In genomic region chr9:6414291-6414690, GRCh38 we compare ENCODE assay signal across 8 cellular contexts. TPM values are rescaled to one million over a fixed set of nuclear protein-coding genes. Genes with fewer than 3 reads are reported as not detected.
DNase-seq lines count a peak whose midpoint lies in the region; ATAC-seq and TF ChIP-seq lines count a peak whose summit lies in the region.

No MANE protein-coding gene starts in this region.

- H3K27ac Mint-ChIP-seq in CD8-positive, alpha-beta memory T cell, result peak overlapping the region; percentile 59 to 97 (median 78)
- peak overlapping the region; percentile 83 to 91 for H3K27ac Mint-ChIP-seq in stimulated activated naive CD8-positive, alpha-beta T cell treated with anti-CD3 and anti-CD28 coated beads, Interleukin-15, amount 100 ng/mL, for 72 hours

- ATAC-seq in IMR-90 (ENCODE audit: low read depth) (peak; percentile 39), HG03520 (IDR thresholded peaks at IDR 0.05; ENCODE audit: unreplicated experiment) (no peak), GM18873 (IDR thresholded peaks at IDR 0.05; ENCODE audit: low FRiP score, unreplicated experiment) (no peak)
- no peak for ATAC-seq in stimulated activated naive CD8-positive, alpha-beta T cell treated with anti-CD3 and anti-CD28 coated beads, Interleukin-15, amount 100 ng/mL, for 72 hours

- H3K27me3 Mint-ChIP-seq in CD8-positive, alpha-beta memory T cell, result no peaks in the 10 kb centered on the region
- H3K27me3 Mint-ChIP-seq in stimulated activated naive CD8-positive, alpha-beta T cell treated with anti-CD3 and anti-CD28 coated beads, Interleukin-15, amount 100 ng/mL, for 72 hours, result peaks cover 10% of the 10 kb centered on the region

- H3K27me3 ChIP-seq in CD8-positive, alpha-beta memory T cell (ENCODE audit: insufficient read depth, low read length, poor library complexity, severe bottlenecking), result no peaks in the 10 kb centered on the region
- H3K27me3 ChIP-seq in IMR-90 (ENCODE audit: control insufficient read depth, insufficient read depth, low read length) (no peaks in the 10 kb centered on the region), adrenal gland (no peaks in the 10 kb centered on the region)

- H3K36me3 Mint-ChIP-seq in CD8-positive, alpha-beta memory T cell, result peaks cover 0 to 26% (median 2%) of the 10 kb centered on the region in 3 donors

- H3K4me3 Mint-ChIP-seq in CD8-positive, alpha-beta memory T cell, result peak overlapping the region; percentile 80 to 92 (median 90)
- peak overlapping the region; percentile 73 to 82 for H3K4me3 Mint-ChIP-seq in stimulated activated naive CD8-positive, alpha-beta T cell treated with anti-CD3 and anti-CD28 coated beads, Interleukin-15, amount 100 ng/mL, for 72 hours

- POLR2A ChIA-PET in CD8-positive, alpha-beta memory T cell (lab: Charles Lee), result interaction anchor here (0.6 to 5.3 kb wide), 7 partner anchors 14 to 406 kb away, joined by 3 to 45 read pairs (median 10); partner anchors contain the start of gene KDM4C
- POLR2A ChIA-PET in IMR-90 (lab: Charles Lee; ENCODE audit: unreplicated experiment), result interaction anchor here (0.6 kb wide), 2 partner anchors 8 to 66 kb away, joined by 3 to 6 read pairs; no protein-coding TSS in a partner anchor

- H4K5ac ChIP-seq in IMR-90 (ENCODE audit: low read depth, low read length), result no peak overlapping the region

- peaks cover 0 to 7% of the 10 kb centered on the region in 2 experiments; a peak in 1 of 4 replicates for H3K79me1 ChIP-seq in IMR-90 (ENCODE audit: low read depth in 1 of 2, low read length in 2 of 2)

- H3K9me1 ChIP-seq in IMR-90 (ENCODE audit: insufficient read depth, low read length), result no peaks in the 10 kb centered on the region

- intact Hi-C loops in IMR-90 (cut with micrococcal nuclease) (loop anchor here (1.0 kb wide), 2 partner anchors 60 to 153 kb away; no protein-coding TSS in a partner anchor), adrenal gland (cut with DNase I) (loop anchor here in 1 of 2 donors (10.0 kb wide), 1 partner anchor 81 kb away; no protein-coding TSS in a partner anchor)

- TF ChIP-seq POLR2A in IMR-90 (IDR thresholded peaks at IDR 0.05; ENCODE audit: low read depth, low read length) (no peak), adrenal gland (IDR thresholded peaks at IDR 0.05) (peak in 1 of 2 donors; percentile 9)

- H3K9me3 ChIP-seq in CD8-positive, alpha-beta memory T cell (ENCODE audit: low read length), result no peaks in the 10 kb centered on the region
- H3K9me3 ChIP-seq in IMR-90 (ENCODE audit: control insufficient read depth, insufficient read depth, low read length), result no peaks in the 10 kb centered on the region
- H3K9me3 ChIP-seq in adrenal gland (replicated peaks in 1 of 3), result no peaks in the 10 kb centered on the region

- no peak for TF ChIP-seq RAD21 in IMR-90 (IDR thresholded peaks at IDR 0.05; ENCODE audit: low read length)

- peak overlapping the region; percentile 63 for H3K4ac ChIP-seq in IMR-90 (ENCODE audit: low read depth, low read length)

- H3K4me2 ChIP-seq in IMR-90 (ENCODE audit: low read depth, low read length), result peak overlapping the region; percentile 95

- H4K20me1 ChIP-seq in IMR-90 (ENCODE audit: insufficient read depth, low read length), result peaks cover 42% of the 10 kb centered on the region

- in situ Hi-C loops in IMR-90 (cut with MboI; ENCODE audit: low sequenced_read_pairs), result no loop called here

- H4K91ac ChIP-seq in IMR-90 (ENCODE audit: insufficient read depth, low read depth, low read length), result 0 out of 2 replicates have a peak overlapping the region, but pooled peaks have one; percentile 46

- CTCF ChIA-PET in CD8-positive, alpha-beta memory T cell (lab: Charles Lee), result interaction anchor here (1.0 to 2.6 kb wide), 4 partner anchors 12 to 155 kb away, joined by 3 to 8 read pairs (median 4); no protein-coding TSS in a partner anchor
- CTCF ChIA-PET in IMR-90 (lab: Yijun Ruan, JAX), result no interaction called here

- H2BK15ac ChIP-seq in IMR-90 (ENCODE audit: low read depth, low read length), result no peak overlapping the region

- peak overlapping the region; percentile 79 for H2BK5ac ChIP-seq in IMR-90 (ENCODE audit: low read depth, low read length, poor library complexity, severe bottlenecking)

- no CpG with 5 or more reads among the region's 10 CpGs for WGBS in IMR-90 (ENCODE audit: extremely low coverage in 2 of 2, insufficient read length in 1 of 2), 2 experiments
- WGBS in adrenal gland, 4 donors, result 0 to 1% (median 1%) methylated on average over 10 of the region's 10 CpGs

- peaks cover 40% of the 10 kb centered on the region for H3K4me1 ChIP-seq in CD8-positive, alpha-beta memory T cell (ENCODE audit: insufficient read depth, low read length)
- H3K4me1 ChIP-seq in IMR-90 (ENCODE audit: control insufficient read depth, insufficient read depth, low read length) (peaks cover 8% of the 10 kb centered on the region), adrenal gland (replicated peaks in 1 of 2) (peaks cover 9 to 41% of the 10 kb centered on the region in 2 donors)

- H3K9ac ChIP-seq in IMR-90 (ENCODE audit: low read depth, low read length), result peak overlapping the region; percentile 89

- H3K36me3 ChIP-seq in CD8-positive, alpha-beta memory T cell (ENCODE audit: insufficient read depth, low read length), result no peaks in the 10 kb centered on the region
- peaks cover 2% of the 10 kb centered on the region; the same call in 1 of the 2 replicates for H3K36me3 ChIP-seq in IMR-90 (ENCODE audit: control insufficient read depth, insufficient read depth, low read length)
- H3K36me3 ChIP-seq in adrenal gland (replicated peaks in 1 of 2), result no peaks in the 10 kb centered on the region

- H2BK120ac ChIP-seq in IMR-90 (ENCODE audit: low read depth, low read length), result no peak overlapping the region

- no peaks in the 10 kb centered on the region for H3K9me3 Mint-ChIP-seq in CD8-positive, alpha-beta memory T cell
- no peaks in the 10 kb centered on the region for H3K9me3 Mint-ChIP-seq in stimulated activated naive CD8-positive, alpha-beta T cell treated with anti-CD3 and anti-CD28 coated beads, Interleukin-15, amount 100 ng/mL, for 72 hours

- H3K18ac ChIP-seq in IMR-90 (ENCODE audit: low read depth, low read length), result peak overlapping the region; percentile 33

- no peak overlapping the region for H2BK20ac ChIP-seq in IMR-90 (ENCODE audit: low read depth, low read length)

- H3K23ac ChIP-seq in IMR-90 (ENCODE audit: low read depth, low read length), result peak overlapping the region; percentile 84

- dilution Hi-C loops in IMR-90 (cut with HindIII; ENCODE audit: low sequenced_read_pairs, unreplicated experiment), result no loop called here

- H3K27ac ChIP-seq in CD8-positive, alpha-beta memory T cell (ENCODE audit: low read depth, low read length), result peak overlapping the region; percentile 79
- H3K27ac ChIP-seq in IMR-90 (ENCODE audit: insufficient read depth, low read length), result peak overlapping the region; percentile 73
- H3K27ac ChIP-seq in adrenal gland, result peak overlapping the region in 4 of 5 donors; percentile 76 to 93 (median 91)

- no peak overlapping the region for H2AK5ac ChIP-seq in IMR-90 (ENCODE audit: low read depth, low read length)

- peak overlapping the region; percentile 99 for H3K14ac ChIP-seq in IMR-90 (replicated peaks; ENCODE audit: low read depth, low read length)

- peak overlapping the region; percentile 99 for H2AK9ac ChIP-seq in IMR-90 (replicated peaks; ENCODE audit: low read depth, low read length, poor library complexity)

- peaks cover 50 to 54% (median 51%) of the 10 kb centered on the region in 3 donors for H3K4me1 Mint-ChIP-seq in CD8-positive, alpha-beta memory T cell
- peaks cover 58% of the 10 kb centered on the region for H3K4me1 Mint-ChIP-seq in stimulated activated naive CD8-positive, alpha-beta T cell treated with anti-CD3 and anti-CD28 coated beads, Interleukin-15, amount 100 ng/mL, for 72 hours

- H2AFZ ChIP-seq in IMR-90 (replicated peaks; ENCODE audit: low read length, poor library complexity), result peak overlapping the region; percentile 97

- TF ChIP-seq CTCF in IMR-90 (conservative IDR thresholded peaks at IDR 0.05; ENCODE audit: low read depth, low read length) (no peak), adrenal gland (IDR thresholded peaks at IDR 0.05) (no peak)

- H4K8ac ChIP-seq in IMR-90 (ENCODE audit: low read depth in 2 of 2, low read length in 2 of 2), result no peak overlapping the region; a peak in 1 of 4 replicates

- no peak for DNase-seq in CD8-positive, alpha-beta memory T cell
- DNase-seq in IMR-90, result peak; percentile 50
- peak in 1 of 7 donors; percentile 26 for DNase-seq in adrenal gland
- DNase-seq in iris pigment epithelial cell (ENCODE audit: low read depth), result peak; percentile 69
- DNase-seq in stimulated activated naive CD8-positive, alpha-beta T cell treated with anti-CD3 and anti-CD28 coated beads, Interleukin-15, amount 100 ng/mL, for 72 hours, result peak in 1 of 2 donors; percentile 5
- DNase-seq in iPS-NIHi11 (ENCODE audit: low spot score), result no peak

- H3K56ac ChIP-seq in IMR-90 (ENCODE audit: extremely low read depth, insufficient read depth, low read length), result peak overlapping the region; percentile 68

- peak overlapping the region; percentile 63 for H3K4me3 ChIP-seq in CD8-positive, alpha-beta memory T cell (ENCODE audit: low read length)
- H3K4me3 ChIP-seq in IMR-90 (ENCODE audit: insufficient read depth, low read depth, low read length), result peak overlapping the region; percentile 83
- H3K4me3 ChIP-seq in adrenal gland, result peak overlapping the region in 3 of 4 donors; percentile 53 to 100 (median 86)

- BruUV-seq in IMR-90 (replicated peaks; lab: Mats Ljungman, UMichigan), result no TSS peak

TF ChIP-seq in IMR-90, 13 proteins besides CTCF, POLR2A, EP300 and RAD21 (continues in another document):
- TF ChIP-seq MAFK (IDR thresholded peaks at IDR 0.05; ENCODE audit: low read depth, low read length) (no peak), MAZ (IDR thresholded peaks at IDR 0.05; ENCODE audit: borderline replicate concordance, low read depth, low read length) (no peak)
- TF ChIP-seq, protein P1, sequence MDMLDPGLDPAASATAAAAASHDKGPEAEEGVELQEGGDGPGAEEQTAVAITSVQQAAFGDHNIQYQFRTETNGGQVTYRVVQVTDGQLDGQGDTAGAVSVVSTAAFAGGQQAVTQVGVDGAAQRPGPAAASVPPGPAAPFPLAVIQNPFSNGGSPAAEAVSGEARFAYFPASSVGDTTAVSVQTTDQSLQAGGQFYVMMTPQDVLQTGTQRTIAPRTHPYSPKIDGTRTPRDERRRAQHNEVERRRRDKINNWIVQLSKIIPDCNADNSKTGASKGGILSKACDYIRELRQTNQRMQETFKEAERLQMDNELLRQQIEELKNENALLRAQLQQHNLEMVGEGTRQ (IDR thresholded peaks at IDR 0.05; ENCODE audit: low read depth, low read length), result no peak

RNA-seq across cellular contexts. Expression of gene UHRF2, which starts 1.3 kb away (rescaled TPM):
- 10 to 100 TPM; 50.8 to 55.2 TPM for total RNA-seq in CD8-positive, alpha-beta memory T cell
- polyA plus RNA-seq in CD8-positive, alpha-beta memory T cell, result 12.9 TPM
- total RNA-seq in IMR-90 (2012; rRNA removed) (37.3 and 55.3 TPM in 2 replicates), adrenal gland (10 to 100 TPM; 16.1 to 40.7 (median 29.0) TPM)
- polyA plus RNA-seq in IMR-90 (2012; rRNA removed) (23.5 and 27.6 TPM in 2 replicates), adrenal gland (10 to 100 TPM; 22.5 to 27.1 (median 23.7) TPM)
- polyA plus RNA-seq in IMR-90 (2012; cell fraction: cytosol; rRNA removed), result 6.5 and 7.6 TPM in 2 replicates
- 27.9 and 106 TPM in 2 replicates for polyA plus RNA-seq in IMR-90 (2012; cell fraction: nucleus; rRNA removed; ENCODE audit: low replicate concordance)

Comparison
In these comparisons a context has a peak if more than half of its experiments do, and no peak if none do; other contexts are left out.
1. DNase-seq: peak in IMR-90 (single experiment) and iris pigment epithelial cell (single experiment); none in CD8-positive, alpha-beta memory T cell (0 of 5) and iPS-NIHi11 (single experiment).
2. Peak in every context shown above with its lines, with median percentiles within 50 percentile points of each other: H3K27ac ChIP-seq and H3K4me3 ChIP-seq.